ENCODE assay signal across 12 cellular contexts in genomic region chr6:2450546-2450945, GRCh38.
DNase-seq lines count a peak whose midpoint lies in the region; ATAC-seq and TF ChIP-seq lines count a peak whose summit lies in the region.
"Had no signal": no experiment of that assay in that cellular context is flagged by ENCODE, and none has a peak within 500 bp of the region (broad histone marks: within the 10 kb centered on the region; RNA-seq: fewer than 3 reads in every experiment).

No MANE protein-coding gene starts in this region.

- H3K36me3 ChIP-seq in left lung = no peaks in the 10 kb centered on the region
- H3K36me3 ChIP-seq: brain microvascular endothelial cell had no signal

- H3K4me1 ChIP-seq in left lung = peaks cover 0 to 6% of the 10 kb centered on the region in 2 donors

- H3K9me3 ChIP-seq in left lung = no peaks in the 10 kb centered on the region

- H3K4me3 ChIP-seq in left lung = no peak overlapping the region

- intact Hi-C loops in left lung (cut with DNase I) = no loop called here

- TF ChIP-seq CTCF in left lung (IDR thresholded peaks at IDR 0.05) = no peak

- ATAC-seq in left lung = peak; percentile 41
- ATAC-seq in GM21381 (IDR thresholded peaks at IDR 0.05; ENCODE audit: unreplicated experiment) = no peak
- no peak for ATAC-seq in GM21529 (IDR thresholded peaks at IDR 0.05; ENCODE audit: unreplicated experiment)

- DNase-seq in DMS53 (lab: John Stamatoyannopoulos, UW) = peak; percentile 84
- DNase-seq in NCI-H2081 treated with DMSO at 0.1 percent for 48 hours (lab: John Stamatoyannopoulos, UW) = peak; percentile 5
- peak; percentile 31 for DNase-seq in SK-N-DZ (ENCODE audit: low spot score)
- DNase-seq in left lung = no peak
- no peak for DNase-seq in activated T-cell treated with anti-CD3 and anti-CD28 coated beads for 4 hours
- DNase-seq in activated T-cell treated with anti-CD3 and anti-CD28 coated beads, Interleukin-2, amount 50 U/mL, for 48 hours = no peak
- DNase-seq: brain microvascular endothelial cell; CD4-positive, CD25-positive, alpha-beta regulatory T cell; SIG-M5; stimulated activated CD4-positive, alpha-beta T cell treated with anti-CD3 and anti-CD28 coated beads, Interleukin-2, amount 100 ng/mL, for 24 hours had no signal

- H3K27me3 ChIP-seq in left lung = no peaks in the 10 kb centered on the region
- H3K27me3 ChIP-seq: brain microvascular endothelial cell had no signal

- no peak overlapping the region for H3K27ac ChIP-seq in left lung
- H3K27ac ChIP-seq: brain microvascular endothelial cell had no signal

Comparison
In these comparisons a context has a peak if more than half of its experiments do, and no peak if none do; other contexts are left out.
1. DNase-seq: peak in DMS53 (single experiment), NCI-H2081 treated with DMSO at 0.1 percent for 48 hours (single experiment) and SK-N-DZ (single experiment); none in left lung (0 of 2), activated T-cell treated with anti-CD3 and anti-CD28 coated beads for 4 hours (single experiment) and activated T-cell treated with anti-CD3 and anti-CD28 coated beads, Interleukin-2, amount 50 U/mL, for 48 hours (0 of 2).